ENCODE assay signal across 32 cellular contexts in genomic region chr4:81259151-81259550, GRCh38. TPM values are rescaled to one million over a fixed set of nuclear protein-coding genes. Genes with fewer than 3 reads are reported as not detected.
"Had no signal": no experiment of that assay in that cellular context is flagged by ENCODE, and none has a peak within 500 bp of the region (broad histone marks: within the 10 kb centered on the region; RNA-seq: fewer than 3 reads in every experiment).

No MANE protein-coding gene starts in this region.

- H3K9me3 Mint-ChIP-seq: activated CD4-positive, alpha-beta memory T cell treated with anti-CD3 and anti-CD28 coated beads, Interleukin-2, amount 10 ng/mL, durations not matched to agents 7 days and 5 days; activated CD4-positive, alpha-beta T cell treated with anti-CD3 and anti-CD28 coated beads, Interleukin-2, amount 10 ng/mL, durations not matched to agents 7 days and 5 days; activated T-cell treated with anti-CD3 and anti-CD28 coated beads, Interleukin-2, amount 50 U/mL, for 24 hours; activated T-cell treated with anti-CD3 and anti-CD28 coated beads, Interleukin-2, amount 50 U/mL, for 72 hours; effector memory CD8-positive, alpha-beta T cell; WTC11 had no signal

- H3K9me3 ChIP-seq: adrenal gland, body of pancreas, esophagus squamous epithelium, gastroesophageal sphincter had no signal

- H3K27me3 ChIP-seq: adrenal gland, body of pancreas, esophagus squamous epithelium, gastroesophageal sphincter had no signal

- H3K27ac Mint-ChIP-seq: activated CD4-positive, alpha-beta memory T cell treated with anti-CD3 and anti-CD28 coated beads, Interleukin-2, amount 10 ng/mL, durations not matched to agents 7 days and 5 days; activated CD4-positive, alpha-beta T cell treated with anti-CD3 and anti-CD28 coated beads, Interleukin-2, amount 10 ng/mL, durations not matched to agents 7 days and 5 days; activated naive CD8-positive, alpha-beta T cell; activated T-cell treated with anti-CD3 and anti-CD28 coated beads, Interleukin-2, amount 50 U/mL, for 24 hours; activated T-cell treated with anti-CD3 and anti-CD28 coated beads, Interleukin-2, amount 50 U/mL, for 72 hours; effector memory CD8-positive, alpha-beta T cell; WTC11 had no signal

- H3K27me3 Mint-ChIP-seq: activated CD4-positive, alpha-beta memory T cell treated with anti-CD3 and anti-CD28 coated beads, Interleukin-2, amount 10 ng/mL, durations not matched to agents 7 days and 5 days; activated naive CD8-positive, alpha-beta T cell had no signal

- H3K4me1 ChIP-seq: adrenal gland, body of pancreas, esophagus squamous epithelium, gastroesophageal sphincter had no signal

- ATAC-seq: activated T-cell treated with anti-CD3 and anti-CD28 coated beads, Interleukin-2, amount 50 U/mL, for 72 hours; body of pancreas; effector memory CD8-positive, alpha-beta T cell; gastroesophageal sphincter; WTC11 had no signal

- H3K27ac ChIP-seq: adrenal gland, body of pancreas, epithelial cell of prostate, esophagus squamous epithelium, gastroesophageal sphincter had no signal

- H3K36me3 ChIP-seq: adrenal gland, esophagus squamous epithelium, gastroesophageal sphincter had no signal

- H3K36me3 Mint-ChIP-seq: activated naive CD8-positive, alpha-beta T cell; WTC11 had no signal

- FAIRE-seq: colon, endometrium, endothelial cell of umbilical vein had no signal

- H3K4me3 Mint-ChIP-seq: activated CD4-positive, alpha-beta memory T cell treated with anti-CD3 and anti-CD28 coated beads, Interleukin-2, amount 10 ng/mL, durations not matched to agents 7 days and 5 days; activated CD4-positive, alpha-beta T cell treated with anti-CD3 and anti-CD28 coated beads, Interleukin-2, amount 10 ng/mL, durations not matched to agents 7 days and 5 days; activated naive CD8-positive, alpha-beta T cell; activated T-cell treated with anti-CD3 and anti-CD28 coated beads, Interleukin-2, amount 50 U/mL, for 24 hours; activated T-cell treated with anti-CD3 and anti-CD28 coated beads, Interleukin-2, amount 50 U/mL, for 72 hours; effector memory CD8-positive, alpha-beta T cell; WTC11 had no signal

- H3K4me1 Mint-ChIP-seq: activated CD4-positive, alpha-beta memory T cell treated with anti-CD3 and anti-CD28 coated beads, Interleukin-2, amount 10 ng/mL, durations not matched to agents 7 days and 5 days; activated CD4-positive, alpha-beta T cell treated with anti-CD3 and anti-CD28 coated beads, Interleukin-2, amount 10 ng/mL, durations not matched to agents 7 days and 5 days had no signal

- DNase-seq: activated CD4-positive, alpha-beta memory T cell treated with anti-CD3 and anti-CD28 coated beads, Interleukin-2, amount 10 ng/mL, durations not matched to agents 7 days and 5 days; activated CD4-positive, alpha-beta T cell treated with anti-CD3 and anti-CD28 coated beads for 1 hour; activated CD4-positive, alpha-beta T cell treated with anti-CD3 and anti-CD28 coated beads for 4 hours; activated CD4-positive, alpha-beta T cell treated with anti-CD3 and anti-CD28 coated beads, Interleukin-2, amount 10 ng/mL, durations not matched to agents 7 days and 5 days; activated CD4-positive, alpha-beta T cell treated with anti-CD3 and anti-CD28 coated beads, Interleukin-2, amount 50 U/mL, for 4 hours; activated CD8-positive, alpha-beta memory T cell treated with anti-CD3 and anti-CD28 coated beads, Interleukin-2, amount 50 U/mL, for 48 hours; activated gamma-delta T cell treated with Interleukin-2 at 50 U/mL for 16 hours; activated naive CD4-positive, alpha-beta T cell treated with anti-CD3 and anti-CD28 coated beads, Interleukin-2, amount 50 U/mL, for 16 hours; activated naive CD4-positive, alpha-beta T cell treated with Interleukin-2 at 50 U/mL for 16 hours; activated T-cell treated with anti-CD3 and anti-CD28 coated beads for 4 hours; activated T-cell treated with anti-CD3 and anti-CD28 coated beads, Interleukin-2, amount 50 U/mL, for 24 hours; activated T-cell treated with anti-CD3 and anti-CD28 coated beads, Interleukin-2, amount 50 U/mL, for 72 hours; adrenal gland; amygdala; aorta; body of pancreas; caudate nucleus; cortex of kidney; dermis blood vessel endothelial cell; effector CD4-positive, alpha-beta T cell; effector memory CD8-positive, alpha-beta T cell; esophagus squamous epithelium; foreskin melanocyte; T-helper 2 cell had no signal

- H3K4me3 ChIP-seq: adrenal gland, body of pancreas, esophagus squamous epithelium, gastroesophageal sphincter had no signal

RNA-seq across cellular contexts. Expression of gene PRKG2, which starts 44.1 kb away (rescaled TPM):
- total RNA-seq: chondrocyte, endothelial cell of umbilical vein had no signal
- polyA plus RNA-seq: endothelial cell of umbilical vein had no signal
